ENCODE assay signal across 30 cellular contexts in the genomic region with DNA sequence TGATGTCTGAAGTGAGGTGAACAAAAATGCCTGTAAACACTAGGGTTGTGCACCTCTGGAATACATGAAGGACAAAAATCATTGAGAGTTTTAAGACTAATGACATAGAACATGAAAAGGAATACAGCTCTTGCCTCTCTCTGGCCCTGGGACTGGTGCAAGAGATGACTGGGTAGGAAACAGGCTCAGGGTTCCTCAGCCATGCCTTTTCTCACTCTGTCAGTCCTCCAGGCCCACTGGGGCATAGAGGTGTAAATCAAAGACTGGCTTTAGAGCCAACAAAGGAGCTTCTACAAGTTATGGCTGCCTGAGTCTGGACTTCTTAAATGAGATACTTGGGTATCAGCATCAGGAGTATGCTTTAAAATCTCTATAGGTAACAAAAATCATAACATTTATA.
A peak's percentile ranks its signal among the peaks of the same experiment; 100 is the strongest.
DNase-seq lines count a peak whose midpoint lies in the region; ATAC-seq, FAIRE-seq and TF ChIP-seq lines count a peak whose summit lies in the region.
"Had no signal": no experiment of that assay in that cellular context is flagged by ENCODE, and none has a peak within 500 bp of the region (broad histone marks: within the 10 kb centered on the region; RNA-seq: fewer than 3 reads in every experiment).

No MANE protein-coding gene starts in this region.

- H3K27ac ChIP-seq in A549 = peak overlapping the region in 1 of 2 experiments; percentile 37; a peak in 2 of 6 replicates
- H3K27ac ChIP-seq in astrocyte (ENCODE audit: low read depth, low read length) = no peak overlapping the region
- H3K27ac ChIP-seq: gastroesophageal sphincter, left ventricle myocardium inferior, psoas muscle, SK-N-MC, thoracic aorta, VCaP had no signal

- no peaks in the 10 kb centered on the region for H3K36me3 Mint-ChIP-seq in astrocyte (ENCODE audit: low read depth, unreplicated experiment)
- H3K36me3 Mint-ChIP-seq in activated naive CD8-positive, alpha-beta T cell treated with anti-CD3 and anti-CD28 coated beads, Interleukin-2, amount 50 U/mL, for 24 hours (ENCODE audit: low read depth) = no peaks in the 10 kb centered on the region
- H3K36me3 Mint-ChIP-seq in activated CD4-positive, alpha-beta T cell treated with anti-CD3 and anti-CD28 coated beads for 36 hours (ENCODE audit: low read depth) = no peaks in the 10 kb centered on the region
- H3K36me3 Mint-ChIP-seq: brain; CD4-positive, alpha-beta memory T cell; mesothelial cell of epicardium; naive B cell had no signal

- H3K36me3 ChIP-seq in astrocyte (ENCODE audit: insufficient read depth, low read length) = no peaks in the 10 kb centered on the region
- H3K36me3 ChIP-seq: gastroesophageal sphincter, left ventricle myocardium inferior, thoracic aorta had no signal

- H3K27me3 ChIP-seq in astrocyte (ENCODE audit: insufficient read depth, low read length) = no peaks in the 10 kb centered on the region
- H3K27me3 ChIP-seq: gastroesophageal sphincter had no signal

- no peak overlapping the region for H2AFZ ChIP-seq in astrocyte (ENCODE audit: low read depth, low read length)

- no peaks in the 10 kb centered on the region for H3K27me3 Mint-ChIP-seq in astrocyte (ENCODE audit: low read depth, unreplicated experiment)
- H3K27me3 Mint-ChIP-seq in activated naive CD8-positive, alpha-beta T cell treated with anti-CD3 and anti-CD28 coated beads, Interleukin-2, amount 50 U/mL, for 24 hours = no peaks in the 10 kb centered on the region
- H3K27me3 Mint-ChIP-seq in activated CD4-positive, alpha-beta T cell treated with anti-CD3 and anti-CD28 coated beads for 36 hours = no peaks in the 10 kb centered on the region
- H3K27me3 Mint-ChIP-seq: activated T-cell treated with anti-CD3 and anti-CD28 coated beads, Interleukin-2, amount 50 U/mL, for 24 hours; brain; CD4-positive, alpha-beta memory T cell had no signal

- POLR2A ChIA-PET in A549 (lab: Yijun Ruan, JAX) = no interaction called here
- POLR2A ChIA-PET in activated CD4-positive, alpha-beta T cell treated with anti-CD3 and anti-CD28 coated beads for 36 hours (lab: Charles Lee) = no interaction called here

- peaks cover 22% of the 10 kb centered on the region for H3K4me1 ChIP-seq in A549
- peaks cover 17% of the 10 kb centered on the region for H3K4me1 ChIP-seq in astrocyte (ENCODE audit: insufficient read depth, low read length)
- H3K4me1 ChIP-seq: gastroesophageal sphincter, left ventricle myocardium inferior, psoas muscle had no signal

- no peak for TF ChIP-seq RAD21 in A549 (conservative IDR thresholded peaks at IDR 0.05 in 1 of 2, IDR thresholded peaks at IDR 0.05 in 1 of 2)

- no peak for ATAC-seq in A549
- ATAC-seq in GM18868 (IDR thresholded peaks at IDR 0.05; ENCODE audit: unreplicated experiment) = peak; percentile 48
- peak; percentile 28 for ATAC-seq in HG02973 (IDR thresholded peaks at IDR 0.05; ENCODE audit: unreplicated experiment)
- no peak for ATAC-seq in activated naive CD8-positive, alpha-beta T cell treated with anti-CD3 and anti-CD28 coated beads, Interleukin-2, amount 50 U/mL, for 24 hours
- ATAC-seq in activated CD4-positive, alpha-beta T cell treated with anti-CD3 and anti-CD28 coated beads for 36 hours = no peak
- ATAC-seq: gastroesophageal sphincter, HCT116, K562, psoas muscle had no signal

- H3K9me3 ChIP-seq in A549 (no peaks in the 10 kb centered on the region), astrocyte (ENCODE audit: insufficient read depth, low read depth, low read length) (no peaks in the 10 kb centered on the region)
- H3K9me3 ChIP-seq: gastroesophageal sphincter, left ventricle myocardium inferior, psoas muscle, thoracic aorta had no signal

- no peak for FAIRE-seq in A549 (lab: Jason Lieb, UNC)
- FAIRE-seq in astrocyte (lab: Jason Lieb, UNC) = peak; percentile 20
- FAIRE-seq: A204.1, endothelial cell of umbilical vein, GM12892, K562 had no signal

- no peak overlapping the region for H3K4me3 ChIP-seq in A549
- no peak overlapping the region for H3K4me3 ChIP-seq in astrocyte (ENCODE audit: insufficient read depth, low read depth, low read length)
- H3K4me3 ChIP-seq: gastroesophageal sphincter, K562, left ventricle myocardium inferior, psoas muscle, SK-N-MC, thoracic aorta had no signal

- no peak overlapping the region for H3K9ac ChIP-seq in astrocyte (ENCODE audit: low read length)

- CTCF ChIA-PET in A549 (lab: Yijun Ruan, JAX) = no interaction called here
- CTCF ChIA-PET in activated CD4-positive, alpha-beta T cell treated with anti-CD3 and anti-CD28 coated beads for 36 hours (lab: Charles Lee) = no interaction called here

- H3K4me3 Mint-ChIP-seq in astrocyte (ENCODE audit: unreplicated experiment) = no peak overlapping the region
- H3K4me3 Mint-ChIP-seq in activated naive CD8-positive, alpha-beta T cell treated with anti-CD3 and anti-CD28 coated beads, Interleukin-2, amount 50 U/mL, for 24 hours = no peak overlapping the region
- H3K4me3 Mint-ChIP-seq in activated CD4-positive, alpha-beta T cell treated with anti-CD3 and anti-CD28 coated beads for 36 hours = no peak overlapping the region
- H3K4me3 Mint-ChIP-seq: activated T-cell treated with anti-CD3 and anti-CD28 coated beads, Interleukin-2, amount 50 U/mL, for 24 hours; brain; CD4-positive, alpha-beta memory T cell; mesothelial cell of epicardium; naive B cell had no signal

- TF ChIP-seq CTCF in A549 (IDR thresholded peaks at IDR 0.05) = no peak
- no peak for TF ChIP-seq CTCF in astrocyte (IDR thresholded peaks at IDR 0.05; ENCODE audit: insufficient read depth, low read depth, low read length)

- H3K9me3 Mint-ChIP-seq in astrocyte (ENCODE audit: unreplicated experiment) = peaks cover 2% of the 10 kb centered on the region
- no peaks in the 10 kb centered on the region for H3K9me3 Mint-ChIP-seq in activated naive CD8-positive, alpha-beta T cell treated with anti-CD3 and anti-CD28 coated beads, Interleukin-2, amount 50 U/mL, for 24 hours
- no peaks in the 10 kb centered on the region for H3K9me3 Mint-ChIP-seq in activated CD4-positive, alpha-beta T cell treated with anti-CD3 and anti-CD28 coated beads for 36 hours (ENCODE audit: low read depth)
- H3K9me3 Mint-ChIP-seq: activated T-cell treated with anti-CD3 and anti-CD28 coated beads, Interleukin-2, amount 50 U/mL, for 24 hours; brain; CD4-positive, alpha-beta memory T cell; mesothelial cell of epicardium had no signal

- DNase-seq in A549 (ENCODE audit: low read depth in 1 of 2, low spot score in 1 of 2) = no peak
- no peak for DNase-seq in astrocyte (ENCODE audit: low read depth)
- DNase-seq in activated naive CD8-positive, alpha-beta T cell treated with anti-CD3 and anti-CD28 coated beads, Interleukin-2, amount 50 U/mL, for 24 hours = no peak
- DNase-seq in anterior cingulate cortex (lab: John Stamatoyannopoulos, UW) = no peak
- no peak for DNase-seq in activated CD4-positive, alpha-beta T cell treated with anti-CD3 and anti-CD28 coated beads for 36 hours
- no peak for DNase-seq in COLO668 (lab: John Stamatoyannopoulos, UW; ENCODE audit: unreplicated experiment)
- DNase-seq: activated CD4-positive, alpha-beta T cell treated with anti-CD3 and anti-CD28 coated beads for 48 hours; activated gamma-delta T cell treated with Interleukin-2 at 50 U/mL for 16 hours; activated T-cell treated with anti-CD3 and anti-CD28 coated beads, Interleukin-2, amount 50 U/mL, for 24 hours; CD4-positive, alpha-beta memory T cell; left ventricle myocardium inferior; naive B cell; NCI-H1417; NCI-H2081 treated with DMSO at 0.1 percent for 48 hours; NCI-H226; psoas muscle; stimulated activated naive CD4-positive, alpha-beta T cell treated with Interleukin-2 at 50 U/mL for 16 hours had no signal

- no peaks in the 10 kb centered on the region for H4K20me1 ChIP-seq in astrocyte (ENCODE audit: insufficient read depth, low read length)

- 0 out of 3 replicates have a peak overlapping the region, but pooled peaks have one; percentile 15 for H3K4me2 ChIP-seq in A549
- H3K4me2 ChIP-seq in astrocyte (ENCODE audit: low read length) = no peak overlapping the region

- H3K4me1 Mint-ChIP-seq in astrocyte (ENCODE audit: low read depth, unreplicated experiment) = peaks cover 13% of the 10 kb centered on the region
- H3K4me1 Mint-ChIP-seq in activated naive CD8-positive, alpha-beta T cell treated with anti-CD3 and anti-CD28 coated beads, Interleukin-2, amount 50 U/mL, for 24 hours = peaks cover 9% of the 10 kb centered on the region
- H3K4me1 Mint-ChIP-seq in activated CD4-positive, alpha-beta T cell treated with anti-CD3 and anti-CD28 coated beads for 36 hours = no peaks in the 10 kb centered on the region
- H3K4me1 Mint-ChIP-seq: CD4-positive, alpha-beta memory T cell; naive B cell had no signal

- no peak for TF ChIP-seq POLR2A in A549 (IDR thresholded peaks at IDR 0.05; ENCODE audit: low read length)

- H3K79me2 ChIP-seq in astrocyte (ENCODE audit: insufficient read depth, low read length) = no peaks in the 10 kb centered on the region

- TF ChIP-seq EP300 in A549 (IDR thresholded peaks at IDR 0.05) = no peak

- no peak overlapping the region for H3K27ac Mint-ChIP-seq in astrocyte (ENCODE audit: unreplicated experiment)
- no peak overlapping the region for H3K27ac Mint-ChIP-seq in activated naive CD8-positive, alpha-beta T cell treated with anti-CD3 and anti-CD28 coated beads, Interleukin-2, amount 50 U/mL, for 24 hours
- no peak overlapping the region for H3K27ac Mint-ChIP-seq in activated CD4-positive, alpha-beta T cell treated with anti-CD3 and anti-CD28 coated beads for 36 hours
- H3K27ac Mint-ChIP-seq: activated T-cell treated with anti-CD3 and anti-CD28 coated beads, Interleukin-2, amount 50 U/mL, for 24 hours; brain; CD4-positive, alpha-beta memory T cell; mesothelial cell of epicardium; naive B cell had no signal

- intact Hi-C loops in activated CD4-positive, alpha-beta T cell treated with anti-CD3 and anti-CD28 coated beads for 36 hours (cut with DNase I, micrococcal nuclease) = no loop called here

TF ChIP-seq in A549, 52 proteins besides CTCF, POLR2A, EP300 and RAD21:
- TF ChIP-seq TP53 (CRISPR knock-in tag; IDR thresholded peaks at IDR 0.05) (no peak), CBX8 (IDR thresholded peaks at IDR 0.05) (no peak), CEBPB (IDR thresholded peaks at IDR 0.05) (no peak), SREBF2 (IDR thresholded peaks at IDR 0.05) (no peak), SMC3 (IDR thresholded peaks at IDR 0.05) (no peak), RNF2 (IDR thresholded peaks at IDR 0.05; ENCODE audit: borderline replicate concordance, low read depth) (no peak), HEYL (CRISPR knock-in tag; IDR thresholded peaks at IDR 0.05) (no peak), ZNF302 (CRISPR knock-in tag; IDR thresholded peaks at IDR 0.05) (no peak), GATA3 (IDR thresholded peaks at IDR 0.05; ENCODE audit: borderline replicate concordance) (no peak), NPAS2 (CRISPR knock-in tag; IDR thresholded peaks at IDR 0.05; ENCODE audit: borderline replicate concordance) (no peak)
- TF ChIP-seq, protein P1, sequence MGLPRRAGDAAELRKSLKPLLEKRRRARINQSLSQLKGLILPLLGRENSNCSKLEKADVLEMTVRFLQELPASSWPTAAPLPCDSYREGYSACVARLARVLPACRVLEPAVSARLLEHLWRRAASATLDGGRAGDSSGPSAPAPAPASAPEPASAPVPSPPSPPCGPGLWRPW (IDR thresholded peaks at IDR 0.05) = no peak

Comparison
In these comparisons a context has a peak if more than half of its experiments do, and no peak if none do; other contexts are left out.
1. ATAC-seq: peak in GM18868 (single experiment) and HG02973 (single experiment); none in A549 (0 of 2), activated naive CD8-positive, alpha-beta T cell treated with anti-CD3 and anti-CD28 coated beads, Interleukin-2, amount 50 U/mL, for 24 hours (single experiment) and activated CD4-positive, alpha-beta T cell treated with anti-CD3 and anti-CD28 coated beads for 36 hours (single experiment).